8 cellular contexts compared by ENCODE assay signal in genomic region chr17:72602517-72603345, GRCh38.
DNase-seq lines count a peak whose midpoint lies in the region; ATAC-seq and TF ChIP-seq lines count a peak whose summit lies in the region.

No MANE protein-coding gene starts in this region.

- no peak overlapping the region for H3K4me3 ChIP-seq in choroid plexus epithelial cell (ENCODE audit: low read depth, low read length)

- in situ Hi-C loops in G401 (cut with HindIII; ENCODE audit: low sequenced_read_pairs) = no loop called here

- peak; percentile 46 for TF ChIP-seq CTCF in choroid plexus epithelial cell (conservative IDR thresholded peaks at IDR 0.05; ENCODE audit: low read depth, low read length)

- peak; percentile 97 for DNase-seq in M059J (ENCODE audit: low read depth)
- peak; percentile 76 for DNase-seq in choroid plexus epithelial cell (ENCODE audit: low read depth)
- peak; percentile 49 for DNase-seq in retina
- no peak for DNase-seq in activated T-cell treated with anti-CD3 and anti-CD28 coated beads for 4 hours
- no peak for DNase-seq in G401 (ENCODE audit: low spot score)
- no peak for DNase-seq in stimulated activated naive CD4-positive, alpha-beta T cell treated with Interleukin-2 at 50 U/mL for 16 hours (lab: John Stamatoyannopoulos, UW)

- ATAC-seq in GM18873 (IDR thresholded peaks at IDR 0.05; ENCODE audit: low FRiP score, unreplicated experiment) = peak; percentile 45
- ATAC-seq in HG02642 (IDR thresholded peaks at IDR 0.05; ENCODE audit: poor library complexity, unreplicated experiment) = no peak

Comparison
In these comparisons a context has a peak if more than half of its experiments do, and no peak if none do; other contexts are left out.
1. DNase-seq: peak in M059J (single experiment), choroid plexus epithelial cell (single experiment) and retina (single experiment); none in activated T-cell treated with anti-CD3 and anti-CD28 coated beads for 4 hours (single experiment), G401 (single experiment) and stimulated activated naive CD4-positive, alpha-beta T cell treated with Interleukin-2 at 50 U/mL for 16 hours (single experiment).